ENCODE assay signal across 7 cellular contexts in the genomic region with DNA sequence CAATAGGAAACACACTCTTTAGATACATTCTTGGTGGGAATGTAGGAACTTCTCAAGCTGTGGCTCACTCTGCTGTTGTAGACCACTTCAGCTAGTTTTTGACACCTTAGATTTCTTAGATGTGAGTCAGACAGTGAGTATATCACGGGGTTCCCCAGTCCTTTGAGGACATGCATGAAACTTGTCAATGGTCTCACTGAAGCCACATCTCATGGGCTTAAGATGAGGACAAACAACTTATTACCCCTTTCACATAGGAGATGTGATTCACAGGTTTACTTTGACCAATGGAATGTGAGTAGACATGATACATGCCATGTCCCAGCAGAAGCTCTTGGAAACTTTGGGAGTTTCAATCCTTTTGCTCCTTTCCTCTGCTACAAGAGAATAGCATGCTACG.
A peak's percentile ranks its signal among the peaks of the same experiment; 100 is the strongest.
DNase-seq lines count a peak whose midpoint lies in the region; ATAC-seq and TF ChIP-seq lines count a peak whose summit lies in the region.

No MANE protein-coding gene starts in this region.

- peaks cover 2% of the 10 kb centered on the region for H3K4me1 ChIP-seq in mesenchymal stem cell (ENCODE audit: control insufficient read depth, insufficient read depth, low read depth, low read length)
- H3K4me1 ChIP-seq in suprapubic skin: peaks cover 6% of the 10 kb centered on the region

- H3K27ac ChIP-seq in mesenchymal stem cell (ENCODE audit: low read length, poor library complexity, severe bottlenecking): no peak overlapping the region
- no peak overlapping the region for H3K27ac ChIP-seq in suprapubic skin

- no peaks in the 10 kb centered on the region for H3K79me1 ChIP-seq in mesenchymal stem cell (replicated peaks; ENCODE audit: low read length, poor library complexity, severe bottlenecking)

- H3K36me3 ChIP-seq in mesenchymal stem cell (ENCODE audit: control insufficient read depth in 1 of 2, insufficient read depth in 2 of 2, low read depth in 1 of 2, low read length in 2 of 2) (no peaks in the 10 kb centered on the region), suprapubic skin (no peaks in the 10 kb centered on the region)

- TF ChIP-seq CTCF in suprapubic skin (IDR thresholded peaks at IDR 0.05): no peak

- no peaks in the 10 kb centered on the region for H3K9me3 ChIP-seq in mesenchymal stem cell (ENCODE audit: control insufficient read depth, low read length)
- no peaks in the 10 kb centered on the region for H3K9me3 ChIP-seq in suprapubic skin

- no peak overlapping the region for H3K9ac ChIP-seq in mesenchymal stem cell (ENCODE audit: low read length)

- DNase-seq in HPDE6-E6E7 (ENCODE audit: extremely low spot score): peak; percentile 16
- DNase-seq in mesenchymal stem cell: peak; percentile 64
- DNase-seq in AML-193 (lab: John Stamatoyannopoulos, UW): no peak
- DNase-seq in NCI-H2081 (lab: John Stamatoyannopoulos, UW): no peak
- DNase-seq in suprapubic skin (ENCODE audit: low spot score in 2 of 2): no peak

- H3K4ac ChIP-seq in mesenchymal stem cell (ENCODE audit: low read depth in 1 of 2, low read length in 2 of 2): peak overlapping the region; percentile 3 to 77

- H4K91ac ChIP-seq in mesenchymal stem cell (ENCODE audit: low read length): no peak overlapping the region

- TF ChIP-seq POLR2A in suprapubic skin (IDR thresholded peaks at IDR 0.05): no peak

- H3K27me3 ChIP-seq in mesenchymal stem cell (ENCODE audit: control insufficient read depth in 1 of 2, insufficient read depth in 1 of 2, low read length in 2 of 2) (no peaks in the 10 kb centered on the region), suprapubic skin (no peaks in the 10 kb centered on the region)

- no peak overlapping the region for H2AFZ ChIP-seq in mesenchymal stem cell (ENCODE audit: low read depth, low read length)

- peak overlapping the region; percentile 46 to 85 for H3K18ac ChIP-seq in mesenchymal stem cell (ENCODE audit: low read depth in 1 of 2, low read length in 2 of 2)

- no peak overlapping the region for H2BK5ac ChIP-seq in mesenchymal stem cell (ENCODE audit: low read depth, low read length, poor library complexity, severe bottlenecking)

- H2BK12ac ChIP-seq in mesenchymal stem cell (ENCODE audit: low read length in 2 of 2): peak overlapping the region; percentile 93 to 96

- no peak for TF ChIP-seq EP300 in suprapubic skin (IDR thresholded peaks at IDR 0.05)

- H3K23ac ChIP-seq in mesenchymal stem cell (ENCODE audit: low read length in 2 of 2): no peak overlapping the region

- no peak overlapping the region for H3K4me3 ChIP-seq in mesenchymal stem cell (ENCODE audit: insufficient read depth in 1 of 2, low read depth in 1 of 2, low read length in 2 of 2)
- H3K4me3 ChIP-seq in suprapubic skin: no peak overlapping the region

- H2BK15ac ChIP-seq in mesenchymal stem cell (ENCODE audit: low read depth, poor library complexity, severe bottlenecking): no peak overlapping the region

- ATAC-seq in GM18867 (IDR thresholded peaks at IDR 0.05; ENCODE audit: unreplicated experiment) (peak; percentile 81), GM21737 (IDR thresholded peaks at IDR 0.05; ENCODE audit: unreplicated experiment) (peak; percentile 61)

- H3K4me2 ChIP-seq in mesenchymal stem cell (ENCODE audit: low read length, poor library complexity, severe bottlenecking): no peak overlapping the region

- peak overlapping the region; percentile 97 for H4K8ac ChIP-seq in mesenchymal stem cell (ENCODE audit: low read length)

- WGBS in mesenchymal stem cell: 48% methylated on average over 2 of the region's 2 CpGs
- 100% methylated on average over 2 of the region's 2 CpGs for WGBS in suprapubic skin

- H3K14ac ChIP-seq in mesenchymal stem cell (ENCODE audit: low read length in 2 of 2): no peak overlapping the region

- no peak overlapping the region for H2AK5ac ChIP-seq in mesenchymal stem cell (ENCODE audit: low read length, severe bottlenecking)

- H2BK120ac ChIP-seq in mesenchymal stem cell (ENCODE audit: low read depth, low read length): peak overlapping the region; percentile 97

Comparison
In these comparisons a context has a peak if more than half of its experiments do, and no peak if none do; other contexts are left out.
1. DNase-seq: peak in HPDE6-E6E7 (single experiment) and mesenchymal stem cell (single experiment); none in AML-193 (0 of 2), NCI-H2081 (0 of 2) and suprapubic skin (0 of 2).